Comparison of ENCODE assay signal across 8 cellular contexts in the genomic region with DNA sequence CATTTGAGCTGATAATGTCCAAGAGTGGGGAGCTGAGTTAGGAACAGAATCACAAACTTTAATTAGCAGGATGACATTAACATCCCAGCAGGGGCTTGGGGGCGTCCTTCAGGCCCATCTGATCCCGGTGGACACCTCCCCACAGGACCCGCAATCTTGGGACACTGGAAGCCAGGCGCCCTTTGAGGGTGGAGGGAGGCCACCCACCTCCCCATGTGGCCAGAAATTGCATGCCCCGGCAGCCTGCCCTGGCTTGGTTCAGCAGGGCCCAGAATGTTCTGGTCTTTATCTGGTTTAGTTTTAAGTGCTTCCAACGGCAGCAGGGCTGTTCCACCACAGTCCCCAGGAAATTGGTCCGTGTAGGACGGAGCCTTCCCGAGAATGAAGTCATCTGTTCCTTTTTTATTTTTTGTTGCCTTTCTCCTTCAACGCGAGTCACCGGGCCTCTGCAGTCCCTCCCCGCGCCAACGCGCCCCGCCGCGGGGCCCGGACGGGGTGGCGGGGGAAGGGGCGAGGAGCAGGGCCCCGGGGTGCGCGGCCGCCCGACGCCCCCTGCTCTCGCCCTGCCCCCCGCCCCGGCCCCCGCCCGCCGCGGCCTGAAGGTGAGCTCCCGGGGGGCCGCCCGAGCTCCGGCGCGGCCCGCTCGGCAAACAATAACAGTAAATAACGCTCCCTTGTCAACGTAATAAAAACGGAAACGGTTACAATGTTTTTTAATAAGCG.
DNase-seq lines count a peak whose midpoint lies in the region; ATAC-seq and TF ChIP-seq lines count a peak whose summit lies in the region.

No MANE protein-coding gene starts in this region.

- H2AFZ ChIP-seq in SU-DHL-6 (ENCODE audit: low read depth, low read length, severe bottlenecking): peak overlapping the region; percentile 85

- no peaks in the 10 kb centered on the region for H4K20me1 ChIP-seq in SU-DHL-6 (ENCODE audit: low read depth, low read length)

- H3K9ac ChIP-seq in SU-DHL-6 (ENCODE audit: low read length): peak overlapping the region; percentile 54

- H3K36me3 Mint-ChIP-seq in CD8-positive, alpha-beta memory T cell: peaks cover 0 to 9% (median 4%) of the 10 kb centered on the region in 3 donors
- peaks cover 6% of the 10 kb centered on the region for H3K36me3 Mint-ChIP-seq in brain

- H3K4me3 ChIP-seq in CD8-positive, alpha-beta memory T cell (ENCODE audit: low read length): peak overlapping the region; percentile 51
- H3K4me3 ChIP-seq in SU-DHL-6 (ENCODE audit: insufficient read depth, low read length, poor library complexity, severe bottlenecking) (peak overlapping the region; percentile 66), iPS-18c (ENCODE audit: insufficient read depth, low read depth, low read length) (peak overlapping the region; percentile 46; the same call in 1 of the 2 replicates)

- H3K4me2 ChIP-seq in SU-DHL-6 (ENCODE audit: low read depth, low read length, poor library complexity, severe bottlenecking): peak overlapping the region; percentile 92

- intact Hi-C loops in sciatic nerve (cut with DNase I): loop anchor here (5.0 kb wide), 1 partner anchor 236 kb away; a partner anchor contains a TSS

- H3K4me1 ChIP-seq in CD8-positive, alpha-beta memory T cell (ENCODE audit: insufficient read depth, low read length): peaks cover 21% of the 10 kb centered on the region

- peak overlapping the region; percentile 99 to 100 (median 99) for H3K27ac Mint-ChIP-seq in CD8-positive, alpha-beta memory T cell
- peak overlapping the region; percentile 99 to 100 (median 99) for H3K27ac Mint-ChIP-seq in brain

- no peaks in the 10 kb centered on the region for H3K36me3 ChIP-seq in CD8-positive, alpha-beta memory T cell (ENCODE audit: insufficient read depth, low read length)
- H3K36me3 ChIP-seq in SU-DHL-6 (ENCODE audit: low read length): no peaks in the 10 kb centered on the region

- peaks cover 0 to 6% (median 3%) of the 10 kb centered on the region in 5 donors for H3K9me3 Mint-ChIP-seq in CD8-positive, alpha-beta memory T cell
- H3K9me3 Mint-ChIP-seq in brain: peaks cover 3 to 17% (median 10%) of the 10 kb centered on the region in 5 experiments

- ATAC-seq in GM21367 (IDR thresholded peaks at IDR 0.05; ENCODE audit: unreplicated experiment) (peak; percentile 9), sciatic nerve (peak; percentile 62)

- H3K4me1 Mint-ChIP-seq in CD8-positive, alpha-beta memory T cell: peaks cover 24 to 47% (median 25%) of the 10 kb centered on the region in 3 donors
- peaks cover 80% of the 10 kb centered on the region for H3K4me1 Mint-ChIP-seq in brain

- peak overlapping the region; percentile 95 for H3K27ac ChIP-seq in CD8-positive, alpha-beta memory T cell (ENCODE audit: low read depth, low read length)
- peak overlapping the region; percentile 35; the same call in 1 of the 2 replicates for H3K27ac ChIP-seq in SU-DHL-6 (ENCODE audit: low read depth, low read length)

- no peaks in the 10 kb centered on the region for H3K79me2 ChIP-seq in SU-DHL-6 (ENCODE audit: insufficient read depth, low read length)

- no peaks in the 10 kb centered on the region for H3K9me2 ChIP-seq in SU-DHL-6 (replicated peaks; ENCODE audit: insufficient read depth, low read length)

- POLR2A ChIA-PET in CD8-positive, alpha-beta memory T cell (lab: Charles Lee): interaction anchor here (0.6 to 1.7 kb wide), 7 partner anchors 24 to 195 kb away, joined by 3 to 5 read pairs (median 4); no protein-coding TSS in a partner anchor

- no peaks in the 10 kb centered on the region for H3K27me3 ChIP-seq in CD8-positive, alpha-beta memory T cell (ENCODE audit: insufficient read depth, low read length, poor library complexity, severe bottlenecking)
- no peaks in the 10 kb centered on the region for H3K27me3 ChIP-seq in SU-DHL-6 (ENCODE audit: low read length)

- CTCF ChIA-PET in CD8-positive, alpha-beta memory T cell (lab: Charles Lee): interaction anchor here (1.1 to 1.3 kb wide), 2 partner anchors 192 to 235 kb away, joined by 3 to 5 read pairs; a partner anchor contains a TSS

- no peaks in the 10 kb centered on the region for H3K9me3 ChIP-seq in CD8-positive, alpha-beta memory T cell (ENCODE audit: low read length)
- no peaks in the 10 kb centered on the region for H3K9me3 ChIP-seq in SU-DHL-6 (ENCODE audit: insufficient read depth, low read length)
- no peaks in the 10 kb centered on the region for H3K9me3 ChIP-seq in iPS-18c (ENCODE audit: control insufficient read depth, insufficient read depth, low read length)

- TF ChIP-seq CTCF in SU-DHL-6 (IDR thresholded peaks at IDR 0.05; ENCODE audit: insufficient read depth, low read length, poor library complexity, severe bottlenecking) (no peak), brain (conservative IDR thresholded peaks at IDR 0.05) (no peak)

- peaks cover 0 to 11% of the 10 kb centered on the region in 2 donors for H3K27me3 Mint-ChIP-seq in CD8-positive, alpha-beta memory T cell
- peaks cover 3% of the 10 kb centered on the region for H3K27me3 Mint-ChIP-seq in brain

- peak overlapping the region; percentile 79 to 95 (median 86) for H3K4me3 Mint-ChIP-seq in CD8-positive, alpha-beta memory T cell
- peak overlapping the region; percentile 76 to 86 (median 80) for H3K4me3 Mint-ChIP-seq in brain

- DNase-seq in CD8-positive, alpha-beta memory T cell: peak in 2 of 5 donors; percentile 36 to 76
- peak; percentile 59 for DNase-seq in HT1080 (ENCODE audit: low read depth)
- DNase-seq in sciatic nerve (ENCODE audit: low spot score): peak; percentile 80
- no peak for DNase-seq in iPS-NIHi7 (ENCODE audit: extremely low spot score)

- no peaks in the 10 kb centered on the region for H3F3A ChIP-seq in SU-DHL-6 (ENCODE audit: insufficient read depth)
